1 cellular context compared by ENCODE assay signal in the genomic region with DNA sequence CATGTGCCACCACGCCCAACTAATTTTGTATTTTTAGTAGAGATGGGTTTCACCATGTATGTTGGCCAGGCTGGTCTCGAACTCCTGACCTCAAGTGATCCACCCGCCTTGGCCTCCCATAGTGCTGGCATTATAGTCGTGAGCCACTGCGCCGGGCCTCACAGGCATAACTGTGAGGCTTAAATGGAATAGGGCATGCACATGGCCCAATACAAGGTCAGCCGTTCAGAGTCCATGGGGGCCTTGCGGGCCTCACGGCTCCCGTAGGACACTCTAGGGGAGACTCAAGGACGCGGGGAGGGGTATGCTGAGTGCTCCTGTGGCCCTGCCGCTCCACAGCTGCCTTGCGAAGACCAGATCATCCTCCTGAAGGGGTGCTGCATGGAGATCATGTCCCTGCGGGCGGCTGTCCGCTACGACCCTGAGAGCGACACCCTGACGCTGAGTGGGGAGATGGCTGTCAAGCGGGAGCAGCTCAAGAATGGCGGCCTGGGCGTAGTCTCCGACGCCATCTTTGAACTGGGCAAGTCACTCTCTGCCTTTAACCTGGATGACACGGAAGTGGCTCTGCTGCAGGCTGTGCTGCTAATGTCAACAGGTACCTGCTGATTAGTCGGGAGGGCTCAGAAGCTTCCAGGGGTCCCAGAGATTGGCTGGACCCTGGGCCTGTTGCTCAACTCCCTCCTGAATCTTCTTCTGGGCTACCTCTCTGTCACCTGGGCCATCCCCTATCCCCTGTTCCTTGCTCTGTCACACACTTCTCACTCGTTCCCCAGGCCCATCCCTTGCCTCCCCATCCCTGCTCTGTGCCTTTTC.
TF ChIP-seq lines count a peak whose summit lies in the region.

No MANE protein-coding gene starts in this region.

TF ChIP-seq in HEK293, 187 proteins besides CTCF, POLR2A, EP300 and RAD21:
- TF ChIP-seq, protein P1, sequence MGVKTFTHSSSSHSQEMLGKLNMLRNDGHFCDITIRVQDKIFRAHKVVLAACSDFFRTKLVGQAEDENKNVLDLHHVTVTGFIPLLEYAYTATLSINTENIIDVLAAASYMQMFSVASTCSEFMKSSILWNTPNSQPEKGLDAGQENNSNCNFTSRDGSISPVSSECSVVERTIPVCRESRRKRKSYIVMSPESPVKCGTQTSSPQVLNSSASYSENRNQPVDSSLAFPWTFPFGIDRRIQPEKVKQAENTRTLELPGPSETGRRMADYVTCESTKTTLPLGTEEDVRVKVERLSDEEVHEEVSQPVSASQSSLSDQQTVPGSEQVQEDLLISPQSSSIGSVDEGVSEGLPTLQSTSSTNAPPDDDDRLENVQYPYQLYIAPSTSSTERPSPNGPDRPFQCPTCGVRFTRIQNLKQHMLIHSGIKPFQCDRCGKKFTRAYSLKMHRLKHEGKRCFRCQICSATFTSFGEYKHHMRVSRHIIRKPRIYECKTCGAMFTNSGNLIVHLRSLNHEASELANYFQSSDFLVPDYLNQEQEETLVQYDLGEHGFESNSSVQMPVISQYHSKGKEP (tag by site-specific recombination; IDR thresholded peaks at IDR 0.05) = no peak
- TF ChIP-seq, protein P2, sequence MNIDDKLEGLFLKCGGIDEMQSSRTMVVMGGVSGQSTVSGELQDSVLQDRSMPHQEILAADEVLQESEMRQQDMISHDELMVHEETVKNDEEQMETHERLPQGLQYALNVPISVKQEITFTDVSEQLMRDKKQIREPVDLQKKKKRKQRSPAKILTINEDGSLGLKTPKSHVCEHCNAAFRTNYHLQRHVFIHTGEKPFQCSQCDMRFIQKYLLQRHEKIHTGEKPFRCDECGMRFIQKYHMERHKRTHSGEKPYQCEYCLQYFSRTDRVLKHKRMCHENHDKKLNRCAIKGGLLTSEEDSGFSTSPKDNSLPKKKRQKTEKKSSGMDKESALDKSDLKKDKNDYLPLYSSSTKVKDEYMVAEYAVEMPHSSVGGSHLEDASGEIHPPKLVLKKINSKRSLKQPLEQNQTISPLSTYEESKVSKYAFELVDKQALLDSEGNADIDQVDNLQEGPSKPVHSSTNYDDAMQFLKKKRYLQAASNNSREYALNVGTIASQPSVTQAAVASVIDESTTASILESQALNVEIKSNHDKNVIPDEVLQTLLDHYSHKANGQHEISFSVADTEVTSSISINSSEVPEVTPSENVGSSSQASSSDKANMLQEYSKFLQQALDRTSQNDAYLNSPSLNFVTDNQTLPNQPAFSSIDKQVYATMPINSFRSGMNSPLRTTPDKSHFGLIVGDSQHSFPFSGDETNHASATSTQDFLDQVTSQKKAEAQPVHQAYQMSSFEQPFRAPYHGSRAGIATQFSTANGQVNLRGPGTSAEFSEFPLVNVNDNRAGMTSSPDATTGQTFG (tag by site-specific recombination; IDR thresholded peaks at IDR 0.05; ENCODE audit: borderline replicate concordance) = 0 out of 2 replicates have a peak, but pooled peaks have one; percentile 13
- TF ChIP-seq SCRT2 (tag by site-specific recombination; IDR thresholded peaks at IDR 0.05) (peak; percentile 95), GLIS2 (tag by site-specific recombination; IDR thresholded peaks at IDR 0.05) (no peak), ZNF513 (tag by site-specific recombination; IDR thresholded peaks at IDR 0.05) (no peak), SCRT1 (tag by site-specific recombination; IDR thresholded peaks at IDR 0.05; ENCODE audit: borderline replicate concordance) (peak; percentile 45; the same call in 1 of the 2 replicates), ZNF677 (tag by site-specific recombination; IDR thresholded peaks at IDR 0.05) (no peak)
- TF ChIP-seq, protein P3, sequence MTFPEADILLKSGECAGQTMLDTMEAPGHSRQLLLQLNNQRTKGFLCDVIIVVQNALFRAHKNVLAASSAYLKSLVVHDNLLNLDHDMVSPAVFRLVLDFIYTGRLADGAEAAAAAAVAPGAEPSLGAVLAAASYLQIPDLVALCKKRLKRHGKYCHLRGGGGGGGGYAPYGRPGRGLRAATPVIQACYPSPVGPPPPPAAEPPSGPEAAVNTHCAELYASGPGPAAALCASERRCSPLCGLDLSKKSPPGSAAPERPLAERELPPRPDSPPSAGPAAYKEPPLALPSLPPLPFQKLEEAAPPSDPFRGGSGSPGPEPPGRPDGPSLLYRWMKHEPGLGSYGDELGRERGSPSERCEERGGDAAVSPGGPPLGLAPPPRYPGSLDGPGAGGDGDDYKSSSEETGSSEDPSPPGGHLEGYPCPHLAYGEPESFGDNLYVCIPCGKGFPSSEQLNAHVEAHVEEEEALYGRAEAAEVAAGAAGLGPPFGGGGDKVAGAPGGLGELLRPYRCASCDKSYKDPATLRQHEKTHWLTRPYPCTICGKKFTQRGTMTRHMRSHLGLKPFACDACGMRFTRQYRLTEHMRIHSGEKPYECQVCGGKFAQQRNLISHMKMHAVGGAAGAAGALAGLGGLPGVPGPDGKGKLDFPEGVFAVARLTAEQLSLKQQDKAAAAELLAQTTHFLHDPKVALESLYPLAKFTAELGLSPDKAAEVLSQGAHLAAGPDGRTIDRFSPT (tag by site-specific recombination; IDR thresholded peaks at IDR 0.05) = no peak
